Comparison of ENCODE assay signal across 1 cellular context in genomic region chr2:170465241-170465640, GRCh38.
TF ChIP-seq lines count a peak whose summit lies in the region.

No MANE protein-coding gene starts in this region.

TF ChIP-seq in liver, 16 proteins besides CTCF, POLR2A, EP300 and RAD21 (continued from another document):
- TF ChIP-seq REST (IDR thresholded peaks at IDR 0.05) (peak; percentile 33), EGR1 (IDR thresholded peaks at IDR 0.05; ENCODE audit: low read depth in 2 of 2) (no peak), RXRA (IDR thresholded peaks at IDR 0.05) (peak; percentile 37 to 56), HNF4A (conservative IDR thresholded peaks at IDR 0.05) (peak; percentile 60 to 65), JUND (IDR thresholded peaks at IDR 0.05) (peak in 1 of 2 donors; percentile 48), YY1 (IDR thresholded peaks at IDR 0.05) (peak; percentile 50), FOXA1 (IDR thresholded peaks at IDR 0.05) (no peak), GABPA (IDR thresholded peaks at IDR 0.05 in 1 of 2, conservative IDR thresholded peaks at IDR 0.05 in 1 of 2) (no peak), HNF4G (IDR thresholded peaks at IDR 0.05) (no peak), SP1 (IDR thresholded peaks at IDR 0.05) (peak; percentile 64)
- TF ChIP-seq, protein P1, sequence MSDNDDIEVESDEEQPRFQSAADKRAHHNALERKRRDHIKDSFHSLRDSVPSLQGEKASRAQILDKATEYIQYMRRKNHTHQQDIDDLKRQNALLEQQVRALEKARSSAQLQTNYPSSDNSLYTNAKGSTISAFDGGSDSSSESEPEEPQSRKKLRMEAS (IDR thresholded peaks at IDR 0.05), result no peak
